Comparison of ENCODE assay signal across 28 cellular contexts in the genomic region with DNA sequence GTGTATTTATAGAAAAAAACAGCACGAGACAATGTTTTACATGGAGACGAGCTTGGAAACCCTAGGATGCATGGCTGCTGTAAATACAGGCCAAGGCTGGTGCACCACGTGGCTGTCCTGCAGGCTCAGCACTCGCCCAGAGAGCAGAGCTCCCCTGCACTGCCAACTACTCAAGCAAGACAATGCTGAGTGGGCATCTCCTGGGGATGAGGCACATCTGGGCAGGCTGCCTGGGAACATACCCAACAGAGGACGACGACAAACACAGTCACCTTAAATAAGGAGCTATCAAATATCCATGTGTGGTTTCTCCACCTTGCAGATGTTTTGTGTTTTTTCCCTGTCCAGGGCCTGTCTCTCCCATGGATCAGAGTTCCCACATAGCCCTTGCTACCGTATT.
DNase-seq lines count a peak whose midpoint lies in the region; ATAC-seq, FAIRE-seq and TF ChIP-seq lines count a peak whose summit lies in the region.
"Had no signal": no experiment of that assay in that cellular context is flagged by ENCODE, and none has a peak within 500 bp of the region (broad histone marks: within the 10 kb centered on the region; RNA-seq: fewer than 3 reads in every experiment).

No MANE protein-coding gene starts in this region.

- no peak overlapping the region for H2BK12ac ChIP-seq in H9 (ENCODE audit: insufficient read length, low read depth, low read length)

- H3K23ac ChIP-seq in H9 (ENCODE audit: insufficient read length, low read depth, low read length) = no peak overlapping the region

- POLR2A ChIA-PET in A549 (lab: Yijun Ruan, JAX) = no interaction called here

- no peak overlapping the region for H3K4ac ChIP-seq in H9 (ENCODE audit: low read depth, low read length)

- H3K79me2 ChIP-seq in H9 (ENCODE audit: insufficient read depth, low read length) = no peaks in the 10 kb centered on the region

- H3K27ac ChIP-seq in A549 (no peak overlapping the region), H9 (ENCODE audit: insufficient read length, low read depth, low read length) (no peak overlapping the region), endodermal cell (ENCODE audit: low read depth, low read length) (no peak overlapping the region)
- H3K27ac ChIP-seq: RWPE1, spleen, tibial nerve had no signal

- H3K9ac ChIP-seq in H9 (ENCODE audit: extremely low read depth, insufficient read length, low read length) (no peak overlapping the region), endodermal cell (ENCODE audit: extremely low read depth, low read length, poor library complexity, severe bottlenecking) (no peak overlapping the region)

- WGBS in A549 (ENCODE audit: missing lambda C conversion rate) = 30% methylated on average over 7 of the region's 7 CpGs
- WGBS in H9 (ENCODE audit: extremely low coverage, insufficient read length, low lambda C conversion rate) = no CpG with 5 or more reads among the region's 7 CpGs
- WGBS in endodermal cell (ENCODE audit: insufficient coverage in 1 of 2, insufficient read length in 1 of 2), 2 experiments = 91 to 95% methylated on average over 5 to 7 of the region's 7 CpGs

- no peaks in the 10 kb centered on the region for H3K23me2 ChIP-seq in H9 (ENCODE audit: insufficient read length, low read depth, low read length, poor library complexity, severe bottlenecking)

- CTCF ChIA-PET in A549 (lab: Yijun Ruan, JAX) = interaction anchor here (0.9 to 2.7 kb wide), 4 partner anchors 11 to 415 kb away, joined by 3 to 11 read pairs (median 3); no protein-coding TSS in a partner anchor

- TF ChIP-seq POLR2A in A549 (IDR thresholded peaks at IDR 0.05; ENCODE audit: low read length) = no peak

- no peak overlapping the region for H3K14ac ChIP-seq in H9 (ENCODE audit: insufficient read depth, low read length)

- no peak for TF ChIP-seq CTCF in A549 (IDR thresholded peaks at IDR 0.05)
- TF ChIP-seq CTCF in H9 (conservative IDR thresholded peaks at IDR 0.05) = no peak
- TF ChIP-seq CTCF in endodermal cell (conservative IDR thresholded peaks at IDR 0.05) = no peak

- H3K9me3 Mint-ChIP-seq in H9 (no peaks in the 10 kb centered on the region), endodermal cell (no peaks in the 10 kb centered on the region)
- H3K9me3 Mint-ChIP-seq: activated B cell treated with CpG ODN at 0.5 μM for 24 hours; activated CD4-positive, alpha-beta memory T cell treated with anti-CD3 and anti-CD28 coated beads for 36 hours; brain; stimulated activated naive CD8-positive, alpha-beta T cell treated with anti-CD3 and anti-CD28 coated beads, Interleukin-15, Interleukin-2, amounts not matched to agents 100 ng/mL and 50 ng/mL, for 24 hours had no signal

- ATAC-seq in A549 = no peak
- ATAC-seq: HepG2, SK-N-SH treated with all-trans-retinoic acid at 6 μM for 48 hours had no signal

- peak in 1 of 2 experiments; percentile 4 for DNase-seq in A549 (ENCODE audit: low read depth in 1 of 2, low spot score in 1 of 2)
- DNase-seq in H9 = peak; percentile 18
- peak; percentile 80 for DNase-seq in NCI-H2196 (lab: John Stamatoyannopoulos, UW; ENCODE audit: unreplicated experiment)
- peak; percentile 21 for DNase-seq in endodermal cell
- DNase-seq in frontal cortex (ENCODE audit: low spot score in 2 of 2) = no peak
- DNase-seq in H4 (ENCODE audit: low spot score) = no peak
- DNase-seq in cerebellar nuclear complex (lab: John Stamatoyannopoulos, UW) = no peak
- DNase-seq in activated naive CD4-positive, alpha-beta T cell treated with anti-CD3 and anti-CD28 coated beads, Interleukin-2, amount 50 U/mL, for 16 hours = no peak
- DNase-seq: activated B cell treated with CpG ODN at 0.5 μM for 24 hours; activated CD4-positive, alpha-beta memory T cell treated with anti-CD3 and anti-CD28 coated beads for 36 hours; activated gamma-delta T cell; activated T-cell treated with anti-CD3 and anti-CD28 coated beads for 4 hours; BE2C; effector memory CD4-positive, alpha-beta T cell; kidney glomerular epithelial cell; NCI-H446 treated with DMSO at 0.1 percent for 48 hours; nucleus accumbens; spleen; stimulated activated CD4-positive, alpha-beta T cell treated with anti-CD3 and anti-CD28 coated beads, Interleukin-4, amount 100 ng/mL, for 4 hours; T-helper 9 cell had no signal

- no peaks in the 10 kb centered on the region for H3K9me3 ChIP-seq in A549
- H3K9me3 ChIP-seq in H9 (ENCODE audit: control insufficient read depth, low read depth, low read length) = no peaks in the 10 kb centered on the region
- H3K9me3 ChIP-seq in endodermal cell (ENCODE audit: control insufficient read depth, low read length) = no peaks in the 10 kb centered on the region
- H3K9me3 ChIP-seq: BE2C, spleen, tibial nerve had no signal

- H3K27me3 Mint-ChIP-seq in H9 (ENCODE audit: low read depth) = peaks cover 28% of the 10 kb centered on the region
- peaks cover 28% of the 10 kb centered on the region for H3K27me3 Mint-ChIP-seq in endodermal cell (ENCODE audit: insufficient read depth)

- H3K56ac ChIP-seq in H9 (ENCODE audit: insufficient read length, low read depth, low read length) = no peak overlapping the region

- H3K4me1 Mint-ChIP-seq in H9 (peaks cover 15 to 16% of the 10 kb centered on the region in 2 experiments), endodermal cell (peaks cover 25% of the 10 kb centered on the region)

- no peak overlapping the region for H2BK20ac ChIP-seq in H9 (ENCODE audit: low read depth, low read length, poor library complexity, severe bottlenecking)

- H3K79me1 ChIP-seq in H9 (ENCODE audit: insufficient read depth, low read depth, low read length, poor library complexity, severe bottlenecking) = no peaks in the 10 kb centered on the region

- H4K8ac ChIP-seq in H9 (replicated peaks; ENCODE audit: insufficient read length, low read depth, low read length) = no peak overlapping the region

- no peak overlapping the region for H2BK5ac ChIP-seq in H9 (ENCODE audit: insufficient read length, low read length)

- no peak overlapping the region for H4K5ac ChIP-seq in H9 (ENCODE audit: insufficient read length, low read depth, low read length)

- no peak overlapping the region for H2BK15ac ChIP-seq in H9 (ENCODE audit: low read depth, low read length)

- H3K36me3 Mint-ChIP-seq in H9 (ENCODE audit: insufficient read depth in 1 of 3, low read depth in 3 of 3) (no peaks in the 10 kb centered on the region), endodermal cell (ENCODE audit: low read depth) (no peaks in the 10 kb centered on the region)
- H3K36me3 Mint-ChIP-seq: activated CD4-positive, alpha-beta memory T cell treated with anti-CD3 and anti-CD28 coated beads for 36 hours; brain had no signal

- H3K27me3 ChIP-seq in H9 (ENCODE audit: insufficient read depth, low read length) = peaks cover 16% of the 10 kb centered on the region; the same call in 1 of the 2 replicates
- H3K27me3 ChIP-seq in endodermal cell (ENCODE audit: control insufficient read depth, insufficient read depth, low read length, poor library complexity, severe bottlenecking) = peaks cover 30% of the 10 kb centered on the region

- H3K18ac ChIP-seq in H9 (ENCODE audit: insufficient read length, low read depth, low read length) = no peak overlapping the region

- H3K4me1 ChIP-seq in A549 (no peaks in the 10 kb centered on the region), H9 (ENCODE audit: insufficient read depth, low read length) (no peaks in the 10 kb centered on the region), endodermal cell (ENCODE audit: control insufficient read depth, insufficient read depth, low read length) (no peaks in the 10 kb centered on the region)
- H3K4me1 ChIP-seq: BE2C had no signal

- no peaks in the 10 kb centered on the region for H4K20me1 ChIP-seq in H9 (ENCODE audit: control insufficient read depth, insufficient read depth, insufficient read length)

- H3K36me3 ChIP-seq in endodermal cell (ENCODE audit: control insufficient read depth, insufficient read depth, low read length) = no peaks in the 10 kb centered on the region
- H3K36me3 ChIP-seq: BE2C, spleen, tibial nerve had no signal

- FAIRE-seq in A549 (lab: Jason Lieb, UNC) (no peak), frontal cortex (lab: Jason Lieb, UNC) (no peak)
- FAIRE-seq: A204.1, H1, HepG2 had no signal

- H3K4me3 Mint-ChIP-seq in H9 = no peak overlapping the region
- no peak overlapping the region for H3K4me3 Mint-ChIP-seq in endodermal cell
- H3K4me3 Mint-ChIP-seq: activated B cell treated with CpG ODN at 0.5 μM for 24 hours; activated CD4-positive, alpha-beta memory T cell treated with anti-CD3 and anti-CD28 coated beads for 36 hours; stimulated activated naive CD8-positive, alpha-beta T cell treated with anti-CD3 and anti-CD28 coated beads, Interleukin-15, Interleukin-2, amounts not matched to agents 100 ng/mL and 50 ng/mL, for 24 hours had no signal

- no peak overlapping the region for H3T11ph ChIP-seq in H9 (ENCODE audit: low read length)

- no peak for TF ChIP-seq EP300 in A549 (IDR thresholded peaks at IDR 0.05)

- no peak for TF ChIP-seq RAD21 in A549 (conservative IDR thresholded peaks at IDR 0.05 in 1 of 2, IDR thresholded peaks at IDR 0.05 in 1 of 2)

- H3K4me3 ChIP-seq in A549 (no peak overlapping the region), endodermal cell (ENCODE audit: low read length) (no peak overlapping the region)
- H3K4me3 ChIP-seq: spleen, tibial nerve had no signal

- H2BK120ac ChIP-seq in H9 (ENCODE audit: low read depth, low read length, poor library complexity, severe bottlenecking) = no peak overlapping the region

- H3K27ac Mint-ChIP-seq in H9 (no peak overlapping the region), endodermal cell (no peak overlapping the region)
- H3K27ac Mint-ChIP-seq: activated B cell treated with CpG ODN at 0.5 μM for 24 hours; activated CD4-positive, alpha-beta memory T cell treated with anti-CD3 and anti-CD28 coated beads for 36 hours; stimulated activated naive CD8-positive, alpha-beta T cell treated with anti-CD3 and anti-CD28 coated beads, Interleukin-15, Interleukin-2, amounts not matched to agents 100 ng/mL and 50 ng/mL, for 24 hours had no signal

- no peak overlapping the region for H4K91ac ChIP-seq in H9 (ENCODE audit: insufficient read length, low read depth, low read length)

- no peak overlapping the region for H2AFZ ChIP-seq in H9 (ENCODE audit: low read length)

- H2AK5ac ChIP-seq in H9 (ENCODE audit: insufficient read length, low read length) = no peak overlapping the region

- H3K4me2 ChIP-seq in A549 (no peak overlapping the region), H9 (ENCODE audit: insufficient read depth, insufficient read length, low read length) (no peak overlapping the region)

TF ChIP-seq in A549, 52 proteins besides CTCF, POLR2A, EP300 and RAD21:
- TF ChIP-seq BHLHE40 (IDR thresholded peaks at IDR 0.05; ENCODE audit: low read depth, low read length) (no peak), MAFK (IDR thresholded peaks at IDR 0.05; ENCODE audit: partially characterized antibody) (peak; percentile 25)

Comparison
In these comparisons a context has a peak if more than half of its experiments do, and no peak if none do; other contexts are left out.
1. DNase-seq: peak in H9 (single experiment), NCI-H2196 (single experiment) and endodermal cell (single experiment); none in frontal cortex (0 of 2), H4 (single experiment), cerebellar nuclear complex (0 of 2) and activated naive CD4-positive, alpha-beta T cell treated with anti-CD3 and anti-CD28 coated beads, Interleukin-2, amount 50 U/mL, for 16 hours (single experiment).